In the genomic region with DNA sequence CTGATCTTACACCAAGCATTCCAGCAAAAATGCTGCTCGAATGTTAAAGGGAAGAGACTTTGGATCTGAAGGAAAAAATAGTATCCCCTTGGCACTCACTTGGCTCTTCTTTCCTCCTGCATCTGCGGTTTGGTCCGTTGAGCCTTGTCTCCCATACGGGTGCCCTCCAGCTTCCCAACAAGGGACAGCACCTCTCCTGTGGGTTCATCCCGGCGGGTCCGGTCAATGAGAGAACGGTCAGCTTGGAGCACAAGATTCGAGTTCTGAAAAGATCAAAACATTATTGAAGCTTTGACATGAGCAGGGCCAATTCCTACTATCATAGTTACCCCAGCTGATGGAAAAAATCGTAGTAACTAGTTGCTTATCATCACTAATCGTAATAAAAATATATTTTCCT, we compare ENCODE assay signal across 8 cellular contexts. TPM values are rescaled to one million over a fixed set of nuclear protein-coding genes. Genes with fewer than 3 reads are reported as not detected.
DNase-seq lines count a peak whose midpoint lies in the region; ATAC-seq and TF ChIP-seq lines count a peak whose summit lies in the region.

No MANE protein-coding gene starts in this region.

- no peak for TF ChIP-seq POLR2A in gastroesophageal sphincter (IDR thresholded peaks at IDR 0.05)

- H3K4me3 ChIP-seq in H7 (ENCODE audit: insufficient read depth, low read depth, low read length) (peak overlapping the region; percentile 55), gastroesophageal sphincter (peak overlapping the region; percentile 67 to 90), skeletal muscle satellite cell (ENCODE audit: low read length) (peak overlapping the region; percentile 95)

- H3K9me3 ChIP-seq in T-helper 17 cell (ENCODE audit: control insufficient read depth, low read length, poor library complexity, severe bottlenecking) (no peaks in the 10 kb centered on the region), gastroesophageal sphincter (no peaks in the 10 kb centered on the region), skeletal muscle satellite cell (replicated peaks; ENCODE audit: low read length) (no peaks in the 10 kb centered on the region)

- H3K36me3 ChIP-seq in H7 (replicated peaks; ENCODE audit: control insufficient read depth, insufficient read depth, low read length) (peaks cover 36% of the 10 kb centered on the region), gastroesophageal sphincter (peaks cover 0 to 44% of the 10 kb centered on the region in 2 donors), skeletal muscle satellite cell (ENCODE audit: insufficient read depth, low read length) (peaks cover 49% of the 10 kb centered on the region)

- H3K4me2 ChIP-seq in skeletal muscle satellite cell (ENCODE audit: low read length) = peak overlapping the region; percentile 96

- H3K27me3 ChIP-seq in H7 (ENCODE audit: control insufficient read depth, insufficient read depth, low read length) (no peaks in the 10 kb centered on the region), gastroesophageal sphincter (no peaks in the 10 kb centered on the region), skeletal muscle satellite cell (ENCODE audit: control insufficient read depth, insufficient read depth, low read length) (no peaks in the 10 kb centered on the region)

- H3K4me1 Mint-ChIP-seq in T-helper 17 cell = peaks cover 42% of the 10 kb centered on the region

- H3K4me1 ChIP-seq in gastroesophageal sphincter (peaks cover 0 to 50% (median 11%) of the 10 kb centered on the region in 3 donors), skeletal muscle satellite cell (ENCODE audit: control insufficient read depth, insufficient read depth, low read length) (peaks cover 17% of the 10 kb centered on the region)

- no peaks in the 10 kb centered on the region for H3K27me3 Mint-ChIP-seq in T-helper 17 cell

- DNase-seq in H7 = no peak
- DNase-seq in T-helper 17 cell = no peak
- no peak for DNase-seq in DMS 273 treated with DMSO at 0.1 percent for 48 hours (lab: John Stamatoyannopoulos, UW)
- no peak for DNase-seq in KG1 (lab: John Stamatoyannopoulos, UW)

- WGBS in gastroesophageal sphincter (ENCODE audit: low coverage in 1 of 2), 2 donors = 64 to 73% methylated on average over 4 to 11 of the region's 11 CpGs

- peak overlapping the region; percentile 99 for H3K4me3 Mint-ChIP-seq in T-helper 17 cell

- no peak for TF ChIP-seq CTCF in gastroesophageal sphincter (IDR thresholded peaks at IDR 0.05)

- no peak for TF ChIP-seq EP300 in gastroesophageal sphincter (IDR thresholded peaks at IDR 0.05)

- H3K9ac ChIP-seq in skeletal muscle satellite cell (ENCODE audit: low read depth, low read length) = peak overlapping the region; percentile 95

- peak overlapping the region; percentile 99 for H3K27ac Mint-ChIP-seq in T-helper 17 cell

- H3K27ac ChIP-seq in gastroesophageal sphincter = peak overlapping the region in 3 of 4 donors; percentile 78 to 87 (median 82)

- peaks cover 10% of the 10 kb centered on the region for H3K36me3 Mint-ChIP-seq in T-helper 17 cell (ENCODE audit: low read depth)

- no peak for ATAC-seq in T-helper 17 cell
- ATAC-seq in gastroesophageal sphincter = no peak
- no peak for ATAC-seq in GM19324 (IDR thresholded peaks at IDR 0.05; ENCODE audit: low FRiP score, unreplicated experiment)
- ATAC-seq in GM19351 (IDR thresholded peaks at IDR 0.05; ENCODE audit: unreplicated experiment) = no peak

RNA-seq across cellular contexts. Expression of a gene that starts 0.7 kb away (rescaled TPM):
- 60.5 and 73.5 TPM in 2 replicates for total RNA-seq in H7 (2014; rRNA removed; shearing (Covaris generic))
- total RNA-seq in T-helper 17 cell (100 to 1,000 TPM; 189 to 224 TPM), gastroesophageal sphincter (100 to 1,000 TPM in 2 of 4 donors, 10 to 100 TPM in 2; 63.4 to 108 (median 98.3) TPM)
- 36.2 and 37.4 TPM in 2 replicates for total RNA-seq in skeletal muscle satellite cell (2012; rRNA removed)

RNA-seq across cellular contexts. Expression of a gene that starts 20.5 kb away (rescaled TPM):
- 8.8 and 9.0 TPM in 2 replicates for total RNA-seq in H7 (2014; rRNA removed; shearing (Covaris generic))
- total RNA-seq in T-helper 17 cell = 1 to 10 TPM; 6.6 to 9.9 TPM
- total RNA-seq in gastroesophageal sphincter = 1 to 10 TPM in 1 of 4 donors, under 1 TPM in 2, not detected in 1; 0.27 to 1.0 (median 0.89) TPM
- total RNA-seq in skeletal muscle satellite cell (2012; rRNA removed) = 0.51 and 0.87 TPM in 2 replicates

RNA-seq across cellular contexts. Expression of a gene that starts 31.0 kb away (rescaled TPM):
- total RNA-seq in H7 (2014; rRNA removed; shearing (Covaris generic)) = 37.2 and 46.4 TPM in 2 replicates
- total RNA-seq in T-helper 17 cell = 1 to 10 TPM; 1.4 to 3.0 TPM
- total RNA-seq in gastroesophageal sphincter = under 1 TPM in 3 of 4 donors, not detected in 1; 0.40 to 0.59 (median 0.54) TPM
- 10.4 and 12.9 TPM in 2 replicates for total RNA-seq in skeletal muscle satellite cell (2012; rRNA removed)

RNA-seq across cellular contexts. Expression of a gene that starts 38.6 kb away (rescaled TPM):
- 108 and 111 TPM in 2 replicates for total RNA-seq in H7 (2014; rRNA removed; shearing (Covaris generic))
- total RNA-seq in T-helper 17 cell (10 to 100 TPM; 60.0 to 61.5 TPM), gastroesophageal sphincter (100 to 1,000 TPM in 1 of 4 donors, 10 to 100 TPM in 3; 60.7 to 107 (median 84.8) TPM)
- 142 and 170 TPM in 2 replicates for total RNA-seq in skeletal muscle satellite cell (2012; rRNA removed)

RNA-seq across cellular contexts. Expression of a gene that starts 38.8 kb away (rescaled TPM):
- 13.4 and 13.8 TPM in 2 replicates for total RNA-seq in H7 (2014; rRNA removed; shearing (Covaris generic))
- 10 to 100 TPM; 36.4 to 44.8 TPM for total RNA-seq in T-helper 17 cell
- total RNA-seq in gastroesophageal sphincter = 10 to 100 TPM; 39.4 to 73.8 (median 43.9) TPM
- 17.2 and 24.7 TPM in 2 replicates for total RNA-seq in skeletal muscle satellite cell (2012; rRNA removed)
